Comparison of ENCODE assay signal across 14 cellular contexts in genomic region chr3:127722928-127723603, GRCh38. TPM values are rescaled to one million over a fixed set of nuclear protein-coding genes. Genes with fewer than 3 reads are reported as not detected.
DNase-seq lines count a peak whose midpoint lies in the region; ATAC-seq and TF ChIP-seq lines count a peak whose summit lies in the region.
"Had no signal": no experiment of that assay in that cellular context is flagged by ENCODE, and none has a peak within 500 bp of the region (broad histone marks: within the 10 kb centered on the region; RNA-seq: fewer than 3 reads in every experiment).

No MANE protein-coding gene starts in this region.

- H3K4me1 ChIP-seq in SJCRH30 (peaks cover 14% of the 10 kb centered on the region), left ventricle myocardium inferior (peaks cover 83% of the 10 kb centered on the region), spleen (peaks cover 0 to 22% (median 4%) of the 10 kb centered on the region in 6 donors), Caco-2 (no peaks in the 10 kb centered on the region)

- no peak overlapping the region for H3K27ac Mint-ChIP-seq in Caco-2 (ENCODE audit: unreplicated experiment)
- H3K27ac Mint-ChIP-seq: IgD-negative memory B cell; natural killer cell treated with Interleukin-12 subunit alpha and Interleukin-12 subunit beta and Interleukin-15 and Interleukin-18, amount 100 ng/mL, for 72 hours had no signal

- CTCF ChIA-PET in Caco-2 (lab: Charles Lee): no interaction called here

- WGBS in spleen, 5 donors: 72 to 83% (median 76%) methylated on average over 12 of the region's 12 CpGs

- no TSS peak for BruUV-seq in Caco-2 (replicated peaks; lab: Mats Ljungman, UMichigan)

- no peak for TF ChIP-seq POLR2A in spleen (IDR thresholded peaks at IDR 0.05)

- H3K36me3 ChIP-seq in SJCRH30 (peaks cover 8% of the 10 kb centered on the region; the same call in 1 of the 2 replicates), left ventricle myocardium inferior (peaks cover 31% of the 10 kb centered on the region), spleen (peaks cover 0 to 37% (median 0%) of the 10 kb centered on the region in 6 donors), Caco-2 (ENCODE audit: control insufficient read depth, insufficient read depth, low read length) (no peaks in the 10 kb centered on the region)

- H3K27ac ChIP-seq in SJCRH30: peak overlapping the region; percentile 31; the same call in 1 of the 2 replicates
- H3K27ac ChIP-seq in left ventricle myocardium inferior (replicated peaks): peak overlapping the region; percentile 96
- H3K27ac ChIP-seq in spleen: peak overlapping the region in 3 of 8 donors; percentile 6 to 38 (median 7)

- TF ChIP-seq CTCF in left ventricle myocardium inferior (IDR thresholded peaks at IDR 0.05; ENCODE audit: borderline replicate concordance) (no peak), spleen (IDR thresholded peaks at IDR 0.05 in 8 of 11, conservative IDR thresholded peaks at IDR 0.05 in 3 of 11) (no peak), Caco-2 (IDR thresholded peaks at IDR 0.05; ENCODE audit: insufficient read depth in 1 of 2, low read depth in 1 of 2, low read length in 1 of 2, severe bottlenecking in 1 of 2, unreplicated experiment in 1 of 2) (no peak)

- H3K36me3 Mint-ChIP-seq in Caco-2 (ENCODE audit: insufficient read depth, unreplicated experiment): no peaks in the 10 kb centered on the region
- H3K36me3 Mint-ChIP-seq: natural killer cell treated with Interleukin-12 subunit alpha and Interleukin-12 subunit beta and Interleukin-15 and Interleukin-18, amount 100 ng/mL, for 72 hours had no signal

- intact Hi-C loops in left ventricle myocardium inferior (cut with micrococcal nuclease) (no loop called here), spleen (cut with DNase I; ENCODE audit: low total_unique reads) (no loop called here), Caco-2 (cut with micrococcal nuclease; ENCODE audit: unreplicated experiment) (no loop called here)

- H3K27me3 Mint-ChIP-seq in Caco-2 (ENCODE audit: insufficient read depth, unreplicated experiment): peaks cover under 1% of the 10 kb centered on the region
- H3K27me3 Mint-ChIP-seq: IgD-negative memory B cell had no signal

- DNase-seq in NCI-H1092 treated with DMSO at 0.1 percent for 48 hours (lab: John Stamatoyannopoulos, UW) (peak; percentile 95), SJCRH30 (peak; percentile 45 to 66), left ventricle myocardium inferior (no peak), spleen (peak; percentile 59), Caco-2 (no peak), globus pallidus (ENCODE audit: low spot score) (no peak), NAMALWA (ENCODE audit: low spot score) (no peak)
- DNase-seq: activated T-cell treated with anti-CD3 and anti-CD28 coated beads, Interleukin-2, amount 50 U/mL, for 4 hours; NCI-H2029 treated with DMSO at 0.1 percent for 48 hours had no signal

- ATAC-seq in GM21381 (IDR thresholded peaks at IDR 0.05; ENCODE audit: unreplicated experiment): no peak
- ATAC-seq: activated T-cell treated with anti-CD3 and anti-CD28 coated beads, Interleukin-2, amount 50 U/mL, for 4 hours; HCT116; natural killer cell treated with Interleukin-12 subunit alpha and Interleukin-12 subunit beta and Interleukin-15 and Interleukin-18, amount 100 ng/mL, for 72 hours had no signal

- no peaks in the 10 kb centered on the region for H3K4me1 Mint-ChIP-seq in Caco-2 (ENCODE audit: low read depth, unreplicated experiment)

- POLR2A ChIA-PET in Caco-2 (lab: Charles Lee): no interaction called here

- no peak overlapping the region for H3K4me3 Mint-ChIP-seq in Caco-2 (ENCODE audit: unreplicated experiment)
- H3K4me3 Mint-ChIP-seq: activated T-cell treated with anti-CD3 and anti-CD28 coated beads, Interleukin-2, amount 50 U/mL, for 4 hours; IgD-negative memory B cell; natural killer cell treated with Interleukin-12 subunit alpha and Interleukin-12 subunit beta and Interleukin-15 and Interleukin-18, amount 100 ng/mL, for 72 hours had no signal

- peaks cover 6% of the 10 kb centered on the region; the same call in 1 of the 2 replicates for H3K9me3 ChIP-seq in SJCRH30 (replicated peaks)
- H3K9me3 ChIP-seq in left ventricle myocardium inferior (replicated peaks): no peaks in the 10 kb centered on the region
- no peaks in the 10 kb centered on the region for H3K9me3 ChIP-seq in spleen
- H3K9me3 ChIP-seq in Caco-2: no peaks in the 10 kb centered on the region
- H3K9me3 ChIP-seq: Peyer's patch had no signal

- peaks cover 11% of the 10 kb centered on the region for H3K9me3 Mint-ChIP-seq in Caco-2 (ENCODE audit: unreplicated experiment)
- H3K9me3 Mint-ChIP-seq: activated T-cell treated with anti-CD3 and anti-CD28 coated beads, Interleukin-2, amount 50 U/mL, for 4 hours; natural killer cell treated with Interleukin-12 subunit alpha and Interleukin-12 subunit beta and Interleukin-15 and Interleukin-18, amount 100 ng/mL, for 72 hours had no signal

- H3K4me3 ChIP-seq in SJCRH30 (no peak overlapping the region; the same call in 1 of the 2 replicates), left ventricle myocardium inferior (no peak overlapping the region), spleen (no peak overlapping the region), Caco-2 (ENCODE audit: low read depth, low read length) (no peak overlapping the region)
- H3K4me3 ChIP-seq: Peyer's patch had no signal

- H3K27me3 ChIP-seq in SJCRH30 (no peaks in the 10 kb centered on the region), left ventricle myocardium inferior (ENCODE audit: low read depth) (no peaks in the 10 kb centered on the region), spleen (replicated peaks in 1 of 7) (no peaks in the 10 kb centered on the region), Caco-2 (replicated peaks; ENCODE audit: control insufficient read depth, insufficient read depth, low read length) (no peaks in the 10 kb centered on the region)
- H3K27me3 ChIP-seq: Peyer's patch had no signal

RNA-seq across cellular contexts. Expression of gene ABTB1, which starts 50.3 kb away (rescaled TPM):
- 5.4 and 6.1 TPM in 2 replicates for total RNA-seq in SJCRH30 (2014; rRNA removed; shearing (Covaris generic))
- total RNA-seq in left ventricle myocardium inferior (29.9 TPM), spleen (100 to 1,000 TPM in 6 of 7 donors, 10 to 100 TPM in 1; 91.9 to 172 (median 152) TPM), Caco-2 (2022) (6.2 TPM in 2 replicates)
- polyA plus RNA-seq in spleen: 100 to 1,000 TPM in 2 of 3 donors, 10 to 100 TPM in 1; 57.9 to 156 (median 138) TPM

Comparison
In these comparisons a context has a peak if more than half of its experiments do, and no peak if none do; other contexts are left out.
1. DNase-seq: peak in NCI-H1092 treated with DMSO at 0.1 percent for 48 hours (single experiment), SJCRH30 (2 of 2) and spleen (single experiment); none in left ventricle myocardium inferior (single experiment), Caco-2 (0 of 2), globus pallidus (single experiment) and NAMALWA (single experiment).